8 cellular contexts compared by ENCODE assay signal in genomic region chr20:36745927-36746659, GRCh38. TPM values are rescaled to one million over a fixed set of nuclear protein-coding genes. Genes with fewer than 3 reads are reported as not detected.
DNase-seq lines count a peak whose midpoint lies in the region; ATAC-seq and TF ChIP-seq lines count a peak whose summit lies in the region.

Gene NDRG3, minus strand, starts transcription at chr20:36746090. Its CDS starts 24,355 bp downstream, at chr20:36721735.

- peak within 1 kb of the TSS; percentile 65 for H3K27ac ChIP-seq in OCI-LY3 (ENCODE audit: low read length)

- H3K4me3 ChIP-seq in OCI-LY3 (ENCODE audit: low read length) (peak within 1 kb of the TSS; percentile 95), epithelial cell of esophagus (ENCODE audit: low read length) (peak within 1 kb of the TSS; percentile 80), mucosa of descending colon (peak within 1 kb of the TSS; percentile 74)

- 0 out of 2 replicates have a peak, but pooled peaks have one; percentile 2 for TF ChIP-seq CTCF in OCI-LY3 (IDR thresholded peaks at IDR 0.05; ENCODE audit: low read depth, low read length)
- TF ChIP-seq CTCF in epithelial cell of esophagus (IDR thresholded peaks at IDR 0.05; ENCODE audit: insufficient read depth, low read depth, low read length, missing control alignments) = no peak
- no peak for TF ChIP-seq CTCF in mucosa of descending colon (IDR thresholded peaks at IDR 0.05)

- H3K27me3 ChIP-seq in OCI-LY3 (ENCODE audit: low read depth, low read length) = no peaks in the 10 kb centered on the region

- peaks cover 11% of the 10 kb centered on the region for H3K36me3 ChIP-seq in OCI-LY3 (replicated peaks; ENCODE audit: low read depth, low read length)
- H3K36me3 ChIP-seq in mucosa of descending colon (ENCODE audit: low read depth) = no peaks in the 10 kb centered on the region

- no peaks in the 10 kb centered on the region for H4K20me1 ChIP-seq in OCI-LY3 (ENCODE audit: insufficient read depth, low read length)

- H3K4me1 ChIP-seq in OCI-LY3 (ENCODE audit: low read length) (peaks cover 13% of the 10 kb centered on the region; the same call in 1 of the 2 replicates), mucosa of descending colon (ENCODE audit: low read depth) (peaks cover 5% of the 10 kb centered on the region)

- ATAC-seq in GM21515 (IDR thresholded peaks at IDR 0.05; ENCODE audit: unreplicated experiment) (peak; percentile 87), mucosa of descending colon (peak; percentile 99)

- H2AFZ ChIP-seq in OCI-LY3 (ENCODE audit: low read depth, low read length) = peak within 1 kb of the TSS; percentile 98

- no peaks in the 10 kb centered on the region for H3K9me3 ChIP-seq in OCI-LY3 (ENCODE audit: insufficient read depth, low read length)
- H3K9me3 ChIP-seq in mucosa of descending colon = no peaks in the 10 kb centered on the region

- H3K79me2 ChIP-seq in OCI-LY3 (ENCODE audit: low read length) = peaks cover 4% of the 10 kb centered on the region; the same call in 1 of the 2 replicates

- DNase-seq in DMS 273 (lab: John Stamatoyannopoulos, UW; ENCODE audit: unreplicated experiment) (peak; percentile 98), HuH-7.5 (ENCODE audit: low spot score) (peak; percentile 93), activated T-cell treated with anti-CD3 and anti-CD28 coated beads for 1 hour (ENCODE audit: low read depth) (peak; percentile 81), epithelial cell of esophagus (ENCODE audit: low read depth) (peak; percentile 95), mucosa of descending colon (peak; percentile 94 to 97 (median 95))
- DNase-seq in stimulated activated CD8-positive, alpha-beta memory T cell treated with anti-CD3 and anti-CD28 coated beads, Interleukin-4, amount 100 ng/mL, for 24 hours (ENCODE audit: low read depth) = peak; percentile 86

- H3K4me2 ChIP-seq in OCI-LY3 (ENCODE audit: low read length) = peak within 1 kb of the TSS; percentile 99

- peak within 1 kb of the TSS; percentile 91 for H3K9ac ChIP-seq in OCI-LY3 (ENCODE audit: low read length)

- intact Hi-C loops in mucosa of descending colon (cut with DNase I, micrococcal nuclease) = no loop called here

RNA-seq across cellular contexts. Expression of gene NDRG3, which starts in this region (rescaled TPM):
- 10 to 100 TPM; 23.5 to 50.9 (median 26.1) TPM for total RNA-seq in mucosa of descending colon

Comparison
In these comparisons a context has a peak if more than half of its experiments do, and no peak if none do; other contexts are left out.
1. Peak in every context shown above with its lines: DNase-seq, ATAC-seq, H3K4me3 ChIP-seq and H3K27ac ChIP-seq.